Comparison of ENCODE assay signal across 1 cellular context in genomic region chr19:17871032-17871877, GRCh38.
TF ChIP-seq lines count a peak whose summit lies in the region.

No MANE protein-coding gene starts in this region.

TF ChIP-seq in GM23338, 12 proteins besides CTCF, POLR2A, EP300 and RAD21:
- no peak for TF ChIP-seq CREB1 (CRISPR knock-in tag; IDR thresholded peaks at IDR 0.05; ENCODE audit: low read depth)
- TF ChIP-seq NANOG (IDR thresholded peaks at IDR 0.05; ENCODE audit: borderline replicate concordance): no peak
- TF ChIP-seq STAT1 (IDR thresholded peaks at IDR 0.05; ENCODE audit: unreplicated experiment): no peak
